In the genomic region with DNA sequence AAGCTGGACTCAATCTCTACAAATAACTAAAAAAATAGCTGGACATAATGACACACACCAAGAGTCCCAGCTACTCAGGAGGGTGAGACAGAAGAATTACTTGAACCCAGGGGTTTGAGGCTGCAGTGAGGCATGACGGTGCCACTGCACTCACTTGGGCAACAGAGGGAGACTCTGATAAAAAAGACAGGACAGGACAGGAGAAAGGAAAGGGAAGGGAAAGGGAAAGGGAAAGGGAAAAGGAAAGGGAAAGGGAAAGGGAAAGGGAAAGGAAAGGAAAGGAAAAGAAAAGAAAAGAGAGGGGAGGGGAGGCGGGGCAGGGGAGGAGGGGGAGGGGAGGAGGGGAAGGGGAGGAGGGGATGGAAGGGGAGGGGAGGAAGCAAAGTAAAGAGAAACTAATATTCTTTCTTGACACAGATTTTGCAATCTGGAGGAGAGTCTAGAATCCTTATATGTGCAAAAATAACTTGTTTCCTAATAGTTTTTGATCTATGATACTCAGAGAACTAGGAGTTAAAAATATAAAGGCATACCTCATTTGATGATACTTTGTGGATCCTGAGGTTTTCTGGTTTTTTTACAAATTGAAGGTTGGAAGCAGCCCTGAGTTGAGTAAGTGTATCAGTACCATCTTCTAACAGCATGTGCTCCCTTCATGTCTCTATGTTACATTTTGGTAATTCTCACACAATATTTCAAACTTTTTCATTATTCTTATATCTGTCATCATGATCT, we compare ENCODE assay signal across 2 cellular contexts.
TF ChIP-seq lines count a peak whose summit lies in the region.

No MANE protein-coding gene starts in this region.

TF ChIP-seq in HepG2, 621 proteins besides CTCF, POLR2A, EP300 and RAD21:
- TF ChIP-seq HNRNPK (IDR thresholded peaks at IDR 0.05; ENCODE audit: low read depth, low read length, poor library complexity, severe bottlenecking) (peak; percentile 94), ZNF17 (CRISPR knock-in tag; IDR thresholded peaks at IDR 0.05) (no peak), KAT8 (CRISPR knock-in tag; IDR thresholded peaks at IDR 0.05) (no peak), ZNF713 (CRISPR knock-in tag; IDR thresholded peaks at IDR 0.05) (no peak), PITX1 (CRISPR knock-in tag; IDR thresholded peaks at IDR 0.05) (no peak), ISX (CRISPR knock-in tag; conservative IDR thresholded peaks at IDR 0.05) (no peak), ZNF672 (CRISPR knock-in tag; IDR thresholded peaks at IDR 0.05) (no peak), ZNF44 (CRISPR knock-in tag; IDR thresholded peaks at IDR 0.05) (no peak), PCBP1 (IDR thresholded peaks at IDR 0.05; ENCODE audit: borderline replicate concordance, low read depth, low read length) (0 out of 2 replicates have a peak, but pooled peaks have one; percentile 69)
- TF ChIP-seq, protein P1, sequence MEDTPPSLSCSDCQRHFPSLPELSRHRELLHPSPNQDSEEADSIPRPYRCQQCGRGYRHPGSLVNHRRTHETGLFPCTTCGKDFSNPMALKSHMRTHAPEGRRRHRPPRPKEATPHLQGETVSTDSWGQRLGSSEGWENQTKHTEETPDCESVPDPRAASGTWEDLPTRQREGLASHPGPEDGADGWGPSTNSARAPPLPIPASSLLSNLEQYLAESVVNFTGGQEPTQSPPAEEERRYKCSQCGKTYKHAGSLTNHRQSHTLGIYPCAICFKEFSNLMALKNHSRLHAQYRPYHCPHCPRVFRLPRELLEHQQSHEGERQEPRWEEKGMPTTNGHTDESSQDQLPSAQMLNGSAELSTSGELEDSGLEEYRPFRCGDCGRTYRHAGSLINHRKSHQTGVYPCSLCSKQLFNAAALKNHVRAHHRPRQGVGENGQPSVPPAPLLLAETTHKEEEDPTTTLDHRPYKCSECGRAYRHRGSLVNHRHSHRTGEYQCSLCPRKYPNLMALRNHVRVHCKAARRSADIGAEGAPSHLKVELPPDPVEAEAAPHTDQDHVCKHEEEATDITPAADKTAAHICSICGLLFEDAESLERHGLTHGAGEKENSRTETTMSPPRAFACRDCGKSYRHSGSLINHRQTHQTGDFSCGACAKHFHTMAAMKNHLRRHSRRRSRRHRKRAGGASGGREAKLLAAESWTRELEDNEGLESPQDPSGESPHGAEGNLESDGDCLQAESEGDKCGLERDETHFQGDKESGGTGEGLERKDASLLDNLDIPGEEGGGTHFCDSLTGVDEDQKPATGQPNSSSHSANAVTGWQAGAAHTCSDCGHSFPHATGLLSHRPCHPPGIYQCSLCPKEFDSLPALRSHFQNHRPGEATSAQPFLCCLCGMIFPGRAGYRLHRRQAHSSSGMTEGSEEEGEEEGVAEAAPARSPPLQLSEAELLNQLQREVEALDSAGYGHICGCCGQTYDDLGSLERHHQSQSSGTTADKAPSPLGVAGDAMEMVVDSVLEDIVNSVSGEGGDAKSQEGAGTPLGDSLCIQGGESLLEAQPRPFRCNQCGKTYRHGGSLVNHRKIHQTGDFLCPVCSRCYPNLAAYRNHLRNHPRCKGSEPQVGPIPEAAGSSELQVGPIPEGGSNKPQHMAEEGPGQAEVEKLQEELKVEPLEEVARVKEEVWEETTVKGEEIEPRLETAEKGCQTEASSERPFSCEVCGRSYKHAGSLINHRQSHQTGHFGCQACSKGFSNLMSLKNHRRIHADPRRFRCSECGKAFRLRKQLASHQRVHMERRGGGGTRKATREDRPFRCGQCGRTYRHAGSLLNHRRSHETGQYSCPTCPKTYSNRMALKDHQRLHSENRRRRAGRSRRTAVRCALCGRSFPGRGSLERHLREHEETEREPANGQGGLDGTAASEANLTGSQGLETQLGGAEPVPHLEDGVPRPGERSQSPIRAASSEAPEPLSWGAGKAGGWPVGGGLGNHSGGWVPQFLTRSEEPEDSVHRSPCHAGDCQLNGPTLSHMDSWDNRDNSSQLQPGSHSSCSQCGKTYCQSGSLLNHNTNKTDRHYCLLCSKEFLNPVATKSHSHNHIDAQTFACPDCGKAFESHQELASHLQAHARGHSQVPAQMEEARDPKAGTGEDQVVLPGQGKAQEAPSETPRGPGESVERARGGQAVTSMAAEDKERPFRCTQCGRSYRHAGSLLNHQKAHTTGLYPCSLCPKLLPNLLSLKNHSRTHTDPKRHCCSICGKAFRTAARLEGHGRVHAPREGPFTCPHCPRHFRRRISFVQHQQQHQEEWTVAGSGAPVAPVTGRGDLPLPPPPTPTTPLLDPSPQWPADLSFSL (CRISPR knock-in tag; IDR thresholded peaks at IDR 0.05), result no peak
- TF ChIP-seq, protein P2, sequence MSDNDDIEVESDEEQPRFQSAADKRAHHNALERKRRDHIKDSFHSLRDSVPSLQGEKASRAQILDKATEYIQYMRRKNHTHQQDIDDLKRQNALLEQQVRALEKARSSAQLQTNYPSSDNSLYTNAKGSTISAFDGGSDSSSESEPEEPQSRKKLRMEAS (IDR thresholded peaks at IDR 0.05), result no peak

TF ChIP-seq in K562, 482 proteins besides CTCF, POLR2A, EP300 and RAD21:
- peak; percentile 92 for TF ChIP-seq HNRNPK (IDR thresholded peaks at IDR 0.05; ENCODE audit: low read depth, low read length, poor library complexity, severe bottlenecking)
- no peak for TF ChIP-seq SMARCB1 (IDR thresholded peaks at IDR 0.05; ENCODE audit: insufficient read length, low read depth)
- TF ChIP-seq PCBP1 (IDR thresholded peaks at IDR 0.05; ENCODE audit: low read depth, low read length, poor library complexity, severe bottlenecking), result peak; percentile 55
- no peak for TF ChIP-seq KDM1A (IDR thresholded peaks at IDR 0.05)
- TF ChIP-seq PCBP2 (IDR thresholded peaks at IDR 0.05; ENCODE audit: low read depth, low read length, poor library complexity, severe bottlenecking), result peak; percentile 63
- TF ChIP-seq, protein P3, sequence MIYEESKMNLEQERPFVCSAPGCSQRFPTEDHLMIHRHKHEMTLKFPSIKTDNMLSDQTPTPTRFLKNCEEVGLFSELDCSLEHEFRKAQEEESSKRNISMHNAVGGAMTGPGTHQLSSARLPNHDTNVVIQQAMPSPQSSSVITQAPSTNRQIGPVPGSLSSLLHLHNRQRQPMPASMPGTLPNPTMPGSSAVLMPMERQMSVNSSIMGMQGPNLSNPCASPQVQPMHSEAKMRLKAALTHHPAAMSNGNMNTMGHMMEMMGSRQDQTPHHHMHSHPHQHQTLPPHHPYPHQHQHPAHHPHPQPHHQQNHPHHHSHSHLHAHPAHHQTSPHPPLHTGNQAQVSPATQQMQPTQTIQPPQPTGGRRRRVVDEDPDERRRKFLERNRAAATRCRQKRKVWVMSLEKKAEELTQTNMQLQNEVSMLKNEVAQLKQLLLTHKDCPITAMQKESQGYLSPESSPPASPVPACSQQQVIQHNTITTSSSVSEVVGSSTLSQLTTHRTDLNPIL (CRISPR knock-in tag; IDR thresholded peaks at IDR 0.05), result no peak
